32 cellular contexts compared by ENCODE assay signal in genomic region chr5:15647251-15647650, GRCh38.
"Had no signal": no experiment of that assay in that cellular context is flagged by ENCODE, and none has a peak within 500 bp of the region (broad histone marks: within the 10 kb centered on the region; RNA-seq: fewer than 3 reads in every experiment).

No MANE protein-coding gene starts in this region.

- H3K27me3 ChIP-seq: adrenal gland, ascending aorta, body of pancreas, brain microvascular endothelial cell, breast epithelium, cardiac muscle cell had no signal

- ATAC-seq: activated naive CD4-positive, alpha-beta T cell treated with anti-CD3 and anti-CD28 coated beads, Interleukin-2, amount 50 U/mL, for 72 hours; activated naive CD8-positive, alpha-beta T cell treated with anti-CD3 and anti-CD28 coated beads, Interleukin-2, amount 50 U/mL, for 24 hours; activated T-cell treated with anti-CD3 and anti-CD28 coated beads, Interleukin-2, amount 50 U/mL, for 4 hours; activated T-cell treated with anti-CD3 and anti-CD28 coated beads, Interleukin-2, amount 50 U/mL, for 72 hours; activated T-helper 17 cell treated with anti-CD3 and anti-CD28 coated beads, Interleukin-2, amount 50 U/mL, for 72 hours; body of pancreas had no signal

- H3K27ac ChIP-seq: adrenal gland, ascending aorta, body of pancreas, brain microvascular endothelial cell, cardiac muscle cell had no signal

- H3K36me3 ChIP-seq: adrenal gland, ascending aorta, brain microvascular endothelial cell, breast epithelium, cardiac muscle cell had no signal

- DNase-seq: activated effector memory CD4-positive, alpha-beta T cell treated with anti-CD3 and anti-CD28 coated beads, Interleukin-2, amount 50 U/mL, for 16 hours; activated effector memory CD4-positive, alpha-beta T cell treated with Interleukin-2 at 50 U/mL for 16 hours; activated gamma-delta T cell; activated gamma-delta T cell treated with Interleukin-2 at 50 U/mL for 16 hours; activated naive CD4-positive, alpha-beta T cell; activated naive CD4-positive, alpha-beta T cell treated with anti-CD3 and anti-CD28 coated beads for 36 hours; activated naive CD4-positive, alpha-beta T cell treated with anti-CD3 and anti-CD28 coated beads, Interleukin-2, amount 10 ng/mL, durations not matched to agents 7 days and 5 days; activated naive CD4-positive, alpha-beta T cell treated with Interleukin-2 at 50 U/mL for 16 hours; activated naive CD8-positive, alpha-beta T cell treated with anti-CD3 and anti-CD28 coated beads for 36 hours; activated naive CD8-positive, alpha-beta T cell treated with anti-CD3 and anti-CD28 coated beads, Interleukin-2, amount 10 ng/mL, durations not matched to agents 7 days and 5 days; activated naive CD8-positive, alpha-beta T cell treated with anti-CD3 and anti-CD28 coated beads, Interleukin-2, amount 50 U/mL, for 24 hours; activated T-cell treated with anti-CD3 and anti-CD28 coated beads for 4 hours; activated T-cell treated with anti-CD3 and anti-CD28 coated beads, Interleukin-2, amount 50 U/mL, for 1 hour; activated T-cell treated with anti-CD3 and anti-CD28 coated beads, Interleukin-2, amount 50 U/mL, for 24 hours; activated T-cell treated with anti-CD3 and anti-CD28 coated beads, Interleukin-2, amount 50 U/mL, for 4 hours; activated T-cell treated with anti-CD3 and anti-CD28 coated beads, Interleukin-2, amount 50 U/mL, for 48 hours; activated T-cell treated with anti-CD3 and anti-CD28 coated beads, Interleukin-2, amount 50 U/mL, for 72 hours; adrenal gland; amniotic stem cell; amygdala; anterior cingulate cortex; aorta; body of pancreas; brain microvascular endothelial cell; caudate nucleus; central memory CD4-positive, alpha-beta T cell; cerebellar nuclear complex had no signal

- H3K4me3 ChIP-seq: adrenal gland, ascending aorta, body of pancreas, cardiac muscle cell had no signal

- H3K9me3 ChIP-seq: adrenal gland, body of pancreas had no signal

- H3K4me1 ChIP-seq: body of pancreas had no signal
